Comparison of ENCODE assay signal across 11 cellular contexts in the genomic region with DNA sequence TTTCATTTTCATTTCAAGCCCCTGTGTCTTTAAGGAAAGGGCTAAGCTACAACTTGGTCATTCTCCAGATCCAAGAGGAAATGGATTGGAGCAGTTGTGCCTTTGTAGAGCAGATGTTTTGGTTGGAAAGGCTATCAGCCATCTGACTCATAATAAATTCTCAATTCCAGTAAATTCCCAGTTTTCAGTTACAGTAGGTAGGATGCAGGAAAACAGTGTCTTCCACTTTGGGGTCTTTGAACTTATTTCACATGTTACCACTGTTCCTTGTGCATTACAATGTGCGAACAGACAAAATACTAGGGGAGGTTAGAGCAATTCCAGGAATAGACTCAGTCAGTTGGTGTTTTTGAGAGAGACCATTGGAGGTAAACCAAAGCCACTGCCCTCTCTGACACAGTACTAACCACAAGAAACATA.
DNase-seq lines count a peak whose midpoint lies in the region; ATAC-seq and TF ChIP-seq lines count a peak whose summit lies in the region.
"Had no signal": no experiment of that assay in that cellular context is flagged by ENCODE, and none has a peak within 500 bp of the region (broad histone marks: within the 10 kb centered on the region; RNA-seq: fewer than 3 reads in every experiment).

No MANE protein-coding gene starts in this region.

- H3K36me3 ChIP-seq in SK-N-SH (replicated peaks in 1 of 2; ENCODE audit: control insufficient read depth in 1 of 2, insufficient read depth in 2 of 2, low read length in 1 of 2) = no peaks in the 10 kb centered on the region
- H3K36me3 ChIP-seq in sigmoid colon = no peaks in the 10 kb centered on the region
- no peaks in the 10 kb centered on the region for H3K36me3 ChIP-seq in trophoblast cell (ENCODE audit: control insufficient read depth in 1 of 2, insufficient read depth in 2 of 2, low read length in 2 of 2)

- TF ChIP-seq CTCF in SK-N-SH (IDR thresholded peaks at IDR 0.05) (no peak), foreskin fibroblast (IDR thresholded peaks at IDR 0.05; ENCODE audit: low read depth, low read length) (no peak), sigmoid colon (IDR thresholded peaks at IDR 0.05) (no peak)

- H3F3A ChIP-seq in SK-N-SH (replicated peaks; ENCODE audit: insufficient read depth) = peaks cover 16% of the 10 kb centered on the region

- TF ChIP-seq EP300 in SK-N-SH (IDR thresholded peaks at IDR 0.05; ENCODE audit: borderline replicate concordance in 1 of 2, low read depth in 1 of 2, low read length in 1 of 2) (peak; percentile 11 to 88; a peak in 2 of 4 replicates), sigmoid colon (IDR thresholded peaks at IDR 0.05) (no peak)

- H3K27me3 ChIP-seq in SK-N-SH (ENCODE audit: insufficient read depth) = no peaks in the 10 kb centered on the region
- no peaks in the 10 kb centered on the region for H3K27me3 ChIP-seq in sigmoid colon
- no peaks in the 10 kb centered on the region for H3K27me3 ChIP-seq in trophoblast cell (ENCODE audit: insufficient read depth, low read length)

- H3K4me3 ChIP-seq in SK-N-SH (ENCODE audit: low read depth in 2 of 2, low read length in 1 of 2) (no peak overlapping the region), foreskin fibroblast (ENCODE audit: low read depth in 1 of 2, low read length in 2 of 2) (peak overlapping the region; percentile 8 to 19), sigmoid colon (no peak overlapping the region), trophoblast cell (ENCODE audit: low read depth, low read length) (no peak overlapping the region)

- WGBS in SK-N-SH (ENCODE audit: low lambda C conversion rate) = 70% methylated on average over 1 of the region's 1 CpG
- WGBS in sigmoid colon, 2 donors = 67 to 89% methylated on average over 1 of the region's 1 CpG
- WGBS in trophoblast cell (ENCODE audit: extremely low coverage, insufficient coverage, insufficient read length) = no CpG with 5 or more reads among the region's 1 CpG

- H3K27ac ChIP-seq in SK-N-SH (ENCODE audit: low read depth in 2 of 2, low read length in 1 of 2) = peak overlapping the region; percentile 67 to 74; a peak in 3 of 4 replicates
- peak overlapping the region in 3 of 4 donors; percentile 20 to 44 (median 23) for H3K27ac ChIP-seq in sigmoid colon
- no peak overlapping the region for H3K27ac ChIP-seq in trophoblast cell (ENCODE audit: low read depth, low read length)

- TF ChIP-seq RAD21 in SK-N-SH (IDR thresholded peaks at IDR 0.05; ENCODE audit: low read length) = no peak

- H2BK5ac ChIP-seq in trophoblast cell (ENCODE audit: low read depth, low read length, poor library complexity) = no peak overlapping the region

- intact Hi-C loops in sigmoid colon (cut with DNase I) = no loop called here

- H2AK5ac ChIP-seq in trophoblast cell (ENCODE audit: low read length) = no peak overlapping the region

- H3K23ac ChIP-seq in trophoblast cell (ENCODE audit: low read length) = no peak overlapping the region

- H3K4me1 ChIP-seq in SK-N-SH (ENCODE audit: control insufficient read depth in 1 of 2, insufficient read depth in 2 of 2, low read depth in 1 of 2, low read length in 1 of 2) = peaks cover 0 to 17% of the 10 kb centered on the region in 2 experiments; a peak in 2 of 4 replicates
- peaks cover 0 to 5% (median 0%) of the 10 kb centered on the region in 4 donors for H3K4me1 ChIP-seq in sigmoid colon
- no peaks in the 10 kb centered on the region for H3K4me1 ChIP-seq in trophoblast cell (ENCODE audit: control insufficient read depth in 1 of 2, insufficient read depth in 2 of 2, low read length in 2 of 2)

- no peak overlapping the region for H2BK12ac ChIP-seq in trophoblast cell (ENCODE audit: low read length)

- TF ChIP-seq POLR2A in sigmoid colon (IDR thresholded peaks at IDR 0.05) = no peak

- H3K79me1 ChIP-seq in trophoblast cell (ENCODE audit: low read length) = no peaks in the 10 kb centered on the region

- H3K9ac ChIP-seq in SK-N-SH (no peak overlapping the region), trophoblast cell (ENCODE audit: low read length) (no peak overlapping the region)

- peak overlapping the region; percentile 38 for H3K4me2 ChIP-seq in SK-N-SH
- H3K4me2 ChIP-seq in trophoblast cell (ENCODE audit: low read length) = no peak overlapping the region

- H4K12ac ChIP-seq in trophoblast cell (ENCODE audit: low read depth, low read length) = no peak overlapping the region

- H4K8ac ChIP-seq in trophoblast cell (ENCODE audit: low read depth, low read length) = no peak overlapping the region

- no peak for ATAC-seq in GM21360 (IDR thresholded peaks at IDR 0.05; ENCODE audit: unreplicated experiment)
- ATAC-seq in HG02610 (IDR thresholded peaks at IDR 0.05; ENCODE audit: unreplicated experiment) = no peak
- ATAC-seq: left lobe of liver had no signal

- H4K20me1 ChIP-seq in SK-N-SH (ENCODE audit: insufficient read depth) = no peaks in the 10 kb centered on the region

- no peak overlapping the region for H3K4ac ChIP-seq in trophoblast cell (ENCODE audit: low read depth, low read length)

- POLR2A ChIA-PET in SK-N-SH (lab: Yijun Ruan, JAX) = no interaction called here

- no peaks in the 10 kb centered on the region for H3K9me2 ChIP-seq in SK-N-SH

- no peak overlapping the region for H4K91ac ChIP-seq in trophoblast cell (ENCODE audit: low read depth, low read length)

- H2AFZ ChIP-seq in SK-N-SH (ENCODE audit: low read depth) (0 out of 2 replicates have a peak overlapping the region, but pooled peaks have one; percentile 26), trophoblast cell (ENCODE audit: insufficient read depth, low read length, poor library complexity) (no peak overlapping the region)

- H3K18ac ChIP-seq in trophoblast cell (ENCODE audit: low read length) = no peak overlapping the region

- DNase-seq in Daoy (ENCODE audit: low read depth) = peak; percentile 70
- no peak for DNase-seq in SK-N-SH
- peak; percentile 69 to 89 for DNase-seq in foreskin fibroblast
- no peak for DNase-seq in sigmoid colon
- no peak for DNase-seq in trophoblast cell
- DNase-seq in C1 segment of cervical spinal cord (lab: John Stamatoyannopoulos, UW) = no peak
- DNase-seq: DMS153, MM.1S had no signal

- H3K14ac ChIP-seq in trophoblast cell (ENCODE audit: low read length) = no peak overlapping the region

- H2BK120ac ChIP-seq in trophoblast cell (ENCODE audit: insufficient read depth, low read length, poor library complexity) = no peak overlapping the region

- H3K9me3 ChIP-seq in SK-N-SH (no peaks in the 10 kb centered on the region), sigmoid colon (no peaks in the 10 kb centered on the region), trophoblast cell (ENCODE audit: insufficient read depth, low read depth, low read length) (peaks cover 1% of the 10 kb centered on the region)

- no peaks in the 10 kb centered on the region for H3K79me2 ChIP-seq in SK-N-SH (ENCODE audit: insufficient read depth)
- H3K79me2 ChIP-seq in trophoblast cell (ENCODE audit: control insufficient read depth, insufficient read depth, low read length, poor library complexity) = no peaks in the 10 kb centered on the region

- CTCF ChIA-PET in SK-N-SH (lab: Yijun Ruan, JAX) = no interaction called here

TF ChIP-seq in SK-N-SH, 30 proteins besides CTCF, POLR2A, EP300 and RAD21 (continues in another document):
- TF ChIP-seq FOXJ3 (CRISPR knock-in tag; IDR thresholded peaks at IDR 0.05) = no peak
- TF ChIP-seq EZH2phosphoT487 (IDR thresholded peaks at IDR 0.05; ENCODE audit: borderline replicate concordance, low read depth) = no peak
- TF ChIP-seq NFIC (IDR thresholded peaks at IDR 0.05; ENCODE audit: borderline replicate concordance) = peak; percentile 86; the same call in 1 of the 2 replicates
- TF ChIP-seq, protein P1, sequence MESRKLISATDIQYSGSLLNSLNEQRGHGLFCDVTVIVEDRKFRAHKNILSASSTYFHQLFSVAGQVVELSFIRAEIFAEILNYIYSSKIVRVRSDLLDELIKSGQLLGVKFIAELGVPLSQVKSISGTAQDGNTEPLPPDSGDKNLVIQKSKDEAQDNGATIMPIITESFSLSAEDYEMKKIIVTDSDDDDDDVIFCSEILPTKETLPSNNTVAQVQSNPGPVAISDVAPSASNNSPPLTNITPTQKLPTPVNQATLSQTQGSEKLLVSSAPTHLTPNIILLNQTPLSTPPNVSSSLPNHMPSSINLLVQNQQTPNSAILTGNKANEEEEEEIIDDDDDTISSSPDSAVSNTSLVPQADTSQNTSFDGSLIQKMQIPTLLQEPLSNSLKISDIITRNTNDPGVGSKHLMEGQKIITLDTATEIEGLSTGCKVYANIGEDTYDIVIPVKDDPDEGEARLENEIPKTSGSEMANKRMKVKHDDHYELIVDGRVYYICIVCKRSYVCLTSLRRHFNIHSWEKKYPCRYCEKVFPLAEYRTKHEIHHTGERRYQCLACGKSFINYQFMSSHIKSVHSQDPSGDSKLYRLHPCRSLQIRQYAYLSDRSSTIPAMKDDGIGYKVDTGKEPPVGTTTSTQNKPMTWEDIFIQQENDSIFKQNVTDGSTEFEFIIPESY (IDR thresholded peaks at IDR 0.05; ENCODE audit: borderline replicate concordance, low read depth) = no peak
- TF ChIP-seq YY1 (IDR thresholded peaks at IDR 0.05; ENCODE audit: low read depth) = no peak
- peak; percentile 30; the same call in 1 of the 2 replicates for TF ChIP-seq POLR2AphosphoS5 (IDR thresholded peaks at IDR 0.05; ENCODE audit: low read depth, low read length)
- TF ChIP-seq GATA2 (CRISPR knock-in tag; IDR thresholded peaks at IDR 0.05) = no peak
- no peak for TF ChIP-seq GABPA (IDR thresholded peaks at IDR 0.05; ENCODE audit: low read depth)
- no peak for TF ChIP-seq MEF2A (IDR thresholded peaks at IDR 0.05; ENCODE audit: borderline replicate concordance, low read depth)
- TF ChIP-seq CHD2 (IDR thresholded peaks at IDR 0.05; ENCODE audit: low read length, partially characterized antibody) = no peak
- TF ChIP-seq, protein P2, sequence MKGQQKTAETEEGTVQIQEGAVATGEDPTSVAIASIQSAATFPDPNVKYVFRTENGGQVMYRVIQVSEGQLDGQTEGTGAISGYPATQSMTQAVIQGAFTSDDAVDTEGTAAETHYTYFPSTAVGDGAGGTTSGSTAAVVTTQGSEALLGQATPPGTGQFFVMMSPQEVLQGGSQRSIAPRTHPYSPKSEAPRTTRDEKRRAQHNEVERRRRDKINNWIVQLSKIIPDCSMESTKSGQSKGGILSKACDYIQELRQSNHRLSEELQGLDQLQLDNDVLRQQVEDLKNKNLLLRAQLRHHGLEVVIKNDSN (IDR thresholded peaks at IDR 0.05; ENCODE audit: borderline replicate concordance, low read depth) = no peak
- TF ChIP-seq RCOR1 (IDR thresholded peaks at IDR 0.05; ENCODE audit: low read length) = no peak
- TF ChIP-seq FOXM1 (IDR thresholded peaks at IDR 0.05; ENCODE audit: low read depth) = no peak
- TF ChIP-seq ELF1 (IDR thresholded peaks at IDR 0.05) = no peak

Comparison
In these comparisons a context has a peak if more than half of its experiments do, and no peak if none do; other contexts are left out.
1. DNase-seq: peak in Daoy (single experiment) and foreskin fibroblast (2 of 2); none in SK-N-SH (single experiment), sigmoid colon (single experiment), trophoblast cell (0 of 2) and C1 segment of cervical spinal cord (0 of 14).
2. H3K4me3 ChIP-seq: peak in foreskin fibroblast (2 of 2); none in SK-N-SH (0 of 2), sigmoid colon (0 of 4) and trophoblast cell (single experiment).